ENCODE assay signal across 10 cellular contexts in genomic region chr19:7921955-7922840, GRCh38. TPM values are rescaled to one million over a fixed set of nuclear protein-coding genes. Genes with fewer than 3 reads are reported as not detected.
DNase-seq lines count a peak whose midpoint lies in the region; ATAC-seq and TF ChIP-seq lines count a peak whose summit lies in the region.
"Had no signal": no experiment of that assay in that cellular context is flagged by ENCODE, and none has a peak within 500 bp of the region (broad histone marks: within the 10 kb centered on the region; RNA-seq: fewer than 3 reads in every experiment).

No MANE protein-coding gene starts in this region.

- DNase-seq in AG10803 (ENCODE audit: low read depth) (no peak), LNCaP clone FGC (ENCODE audit: low read depth) (no peak), epithelial cell of prostate (ENCODE audit: low read depth, low spot score) (no peak), osteoblast (ENCODE audit: insufficient read length, low spot score, missing footprints) (peak; percentile 52), middle frontal gyrus (ENCODE audit: extremely low spot score, low spot score) (no peak), inferior parietal cortex (ENCODE audit: extremely low spot score) (no peak)
- DNase-seq in stimulated activated CD4-positive, alpha-beta T cell treated with anti-CD3 and anti-CD28 coated beads, Interleukin-2, amount 100 ng/mL, for 48 hours, result no peak
- DNase-seq: heart left ventricle, NCI-H510A treated with DMSO at 0.1 percent for 48 hours had no signal

- TF ChIP-seq CTCF in AG10803 (conservative IDR thresholded peaks at IDR 0.05; ENCODE audit: low read length) (no peak), LNCaP clone FGC (IDR thresholded peaks at IDR 0.05; ENCODE audit: control insufficient read depth, extremely low read depth, insufficient read depth) (no peak), osteoblast (IDR thresholded peaks at IDR 0.05; ENCODE audit: extremely low read depth, low read depth, low read length) (no peak)

- H2AFZ ChIP-seq in osteoblast (ENCODE audit: low read length), result no peak overlapping the region

- peaks cover 9% of the 10 kb centered on the region for H4K20me1 ChIP-seq in osteoblast (ENCODE audit: insufficient read depth, low read length)

- H3K27ac ChIP-seq in epithelial cell of prostate, result peak overlapping the region; percentile 85
- peak overlapping the region; percentile 91 for H3K27ac ChIP-seq in osteoblast (ENCODE audit: low read depth, low read length)

- peaks cover 23% of the 10 kb centered on the region for H3K4me1 ChIP-seq in osteoblast (ENCODE audit: insufficient read depth, low read length)

- peaks cover 12% of the 10 kb centered on the region for H3K27me3 ChIP-seq in osteoblast (ENCODE audit: insufficient read depth, low read length)

- H3K4me3 ChIP-seq in AG10803 (ENCODE audit: low read length) (peak overlapping the region; percentile 75), LNCaP clone FGC (ENCODE audit: low read depth, low read length) (peak overlapping the region; percentile 77), osteoblast (ENCODE audit: insufficient read depth, low read length) (peak overlapping the region; percentile 72)

- no peaks in the 10 kb centered on the region for H3K9me3 ChIP-seq in osteoblast (ENCODE audit: low read depth, low read length)
- H3K9me3 ChIP-seq: heart left ventricle had no signal

- H3K36me3 ChIP-seq in osteoblast (ENCODE audit: insufficient read depth, low read length), result peaks cover 14% of the 10 kb centered on the region

- peaks cover 17% of the 10 kb centered on the region for H3K79me2 ChIP-seq in osteoblast (ENCODE audit: insufficient read depth, low read length)

- H3K4me2 ChIP-seq in osteoblast (ENCODE audit: insufficient read depth, low read length), result peak overlapping the region; percentile 91

- no peak for ATAC-seq in GM21576 (IDR thresholded peaks at IDR 0.05; ENCODE audit: unreplicated experiment)

RNA-seq across cellular contexts. Expression of gene SNAPC2, which starts 2.1 kb away (rescaled TPM):
- total RNA-seq in osteoblast, result 16.8 and 18.5 TPM in 2 replicates

RNA-seq across cellular contexts. Expression of gene CTXN1, which starts 3.7 kb away (rescaled TPM):
- total RNA-seq in osteoblast, result 1.5 and 2.5 TPM in 2 replicates

RNA-seq across cellular contexts. Expression of gene TGFBR3L, which starts 7.6 kb away (rescaled TPM):
- under 0.01 TPM in 1 of 2 replicates, not detected in the other for total RNA-seq in osteoblast

RNA-seq across cellular contexts. Expression of gene MAP2K7, which starts 18.5 kb away (rescaled TPM):
- 12.4 and 14.8 TPM in 2 replicates for total RNA-seq in osteoblast

RNA-seq across cellular contexts. Expression of gene TIMM44, which starts 21.3 kb away (rescaled TPM):
- 52.5 and 55.4 TPM in 2 replicates for total RNA-seq in osteoblast
